8 cellular contexts compared by ENCODE assay signal in the genomic region with DNA sequence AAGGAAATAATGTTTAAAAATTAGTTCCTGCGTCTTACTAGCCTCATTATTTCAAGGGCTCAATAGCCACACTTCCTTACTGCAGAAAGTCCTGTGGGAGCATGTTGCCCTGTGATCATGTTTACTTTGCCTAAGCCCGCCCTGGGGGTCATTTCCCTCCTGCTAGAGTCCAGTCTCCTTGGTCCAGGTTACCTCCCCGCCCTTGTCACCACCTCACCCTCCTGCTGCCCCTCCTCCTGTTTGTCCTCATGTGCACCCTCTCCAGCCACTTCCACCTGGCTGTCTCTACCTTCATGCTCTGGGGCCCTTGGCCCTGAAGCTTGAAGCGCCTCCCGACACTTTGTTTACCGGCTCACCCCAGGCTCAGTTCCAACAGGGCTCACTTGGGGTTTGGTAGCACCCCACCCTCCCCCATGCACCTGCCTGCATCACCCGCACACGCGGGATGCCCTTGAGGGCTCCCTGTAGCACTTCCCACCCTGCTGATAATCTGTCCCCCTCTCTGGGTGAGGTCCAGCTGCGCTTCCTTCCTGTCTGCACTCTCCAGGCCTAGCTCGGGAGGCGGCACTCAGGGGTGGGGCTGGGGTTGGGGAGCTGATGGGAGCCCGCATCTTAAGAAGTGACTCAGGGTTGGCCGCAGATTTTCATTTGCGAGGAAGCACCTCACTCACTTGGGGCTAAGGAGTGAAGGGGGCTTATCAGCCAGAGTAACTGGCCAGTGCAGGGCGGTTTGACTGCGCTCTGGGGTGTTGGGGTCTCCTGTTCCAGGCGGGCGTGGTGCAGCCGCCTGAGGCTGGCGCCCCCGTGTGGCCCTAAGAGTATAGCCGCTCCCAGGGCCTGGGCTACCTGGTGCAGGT. TPM values are rescaled to one million over a fixed set of nuclear protein-coding genes. Genes with fewer than 3 reads are reported as not detected.
DNase-seq lines count a peak whose midpoint lies in the region; ATAC-seq and TF ChIP-seq lines count a peak whose summit lies in the region.

No MANE protein-coding gene starts in this region.

- peak; percentile 51 for TF ChIP-seq CTCF in DND-41 (IDR thresholded peaks at IDR 0.05; ENCODE audit: borderline replicate concordance, extremely low read depth, low read length, poor library complexity, severe bottlenecking)

- ATAC-seq in DND-41 (ENCODE audit: insufficient read depth, low read depth) (peak; percentile 64; the same call in 2 of the 3 replicates), naive B cell (ENCODE audit: low read depth in 2 of 2) (peak; percentile 9 to 29), HG02938 (IDR thresholded peaks at IDR 0.05; ENCODE audit: unreplicated experiment) (no peak)

- peaks cover 0 to 7% (median 5%) of the 10 kb centered on the region in 3 donors for H3K27me3 Mint-ChIP-seq in naive B cell

- H3K36me3 ChIP-seq in DND-41 (ENCODE audit: insufficient read depth, low read length) (no peaks in the 10 kb centered on the region), HUES6 (ENCODE audit: control insufficient read depth, insufficient read depth, low read length) (no peaks in the 10 kb centered on the region)

- H4K20me1 ChIP-seq in DND-41 (ENCODE audit: insufficient read depth, low read length), result no peaks in the 10 kb centered on the region

- peaks cover 33 to 49% (median 45%) of the 10 kb centered on the region in 3 donors for H3K4me1 Mint-ChIP-seq in naive B cell

- H3K4me3 ChIP-seq in DND-41 (ENCODE audit: low read depth in 1 of 2, low read length in 2 of 2), result no peak overlapping the region
- 0 out of 2 replicates have a peak overlapping the region, but pooled peaks have one; percentile 39 for H3K4me3 ChIP-seq in HUES6 (ENCODE audit: low read depth, low read length)

- H3K9ac ChIP-seq in DND-41 (ENCODE audit: low read depth, low read length), result no peak overlapping the region
- H3K9ac ChIP-seq in HUES6 (ENCODE audit: low read length), result no peak overlapping the region

- H3K27me3 ChIP-seq in DND-41 (ENCODE audit: insufficient read depth, low read length, poor library complexity), result peaks cover 3% of the 10 kb centered on the region
- H3K27me3 ChIP-seq in HUES6 (ENCODE audit: control insufficient read depth, insufficient read depth, low read length), result no peaks in the 10 kb centered on the region

- H3K9me3 ChIP-seq in DND-41 (ENCODE audit: insufficient read depth, low read length, severe bottlenecking), result no peaks in the 10 kb centered on the region
- H3K9me3 ChIP-seq in HUES6 (ENCODE audit: control insufficient read depth, insufficient read depth, low read depth, low read length), result no peaks in the 10 kb centered on the region

- peak overlapping the region; percentile 39 to 96 (median 91) for H3K27ac Mint-ChIP-seq in naive B cell

- H3K4me3 Mint-ChIP-seq in naive B cell, result peak overlapping the region in 7 of 8 donors; percentile 23 to 80 (median 49)

- no peak overlapping the region for H2AFZ ChIP-seq in DND-41 (ENCODE audit: low read depth, low read length)

- no peaks in the 10 kb centered on the region for H3K79me2 ChIP-seq in DND-41 (ENCODE audit: insufficient read depth, low read length)

- H3K9me3 Mint-ChIP-seq in naive B cell, result no peaks in the 10 kb centered on the region

- H3K36me3 Mint-ChIP-seq in naive B cell, result no peaks in the 10 kb centered on the region

- H3K4me1 ChIP-seq in DND-41 (ENCODE audit: insufficient read depth, low read length) (no peaks in the 10 kb centered on the region), HUES6 (ENCODE audit: control insufficient read depth, insufficient read depth, low read length) (peaks cover 39% of the 10 kb centered on the region)

- H3K27ac ChIP-seq in DND-41 (ENCODE audit: low read length) (no peak overlapping the region), HUES6 (ENCODE audit: low read depth, low read length) (no peak overlapping the region)

- no peak overlapping the region for H3K4me2 ChIP-seq in DND-41 (ENCODE audit: insufficient read depth, low read length)

- DNase-seq in DND-41, result peak; percentile 36
- DNase-seq in SW480 (ENCODE audit: low spot score), result peak; percentile 59
- DNase-seq in cerebellar cortex (ENCODE audit: low spot score), result peak; percentile 17
- peak; percentile 31 for DNase-seq in naive B cell
- no peak for DNase-seq in OCI-M2 (lab: John Stamatoyannopoulos, UW; ENCODE audit: unreplicated experiment)
- no peak for DNase-seq in foreskin melanocyte

RNA-seq across cellular contexts. Expression of a gene that starts 40.1 kb away (rescaled TPM):
- polyA plus RNA-seq in naive B cell (ENCODE audit: low read depth in 6 of 6), result not detected

RNA-seq across cellular contexts. Expression of a gene that starts 49.8 kb away (rescaled TPM):
- 10 to 100 TPM; 20.1 to 35.5 (median 24.4) TPM for polyA plus RNA-seq in naive B cell (ENCODE audit: low read depth in 6 of 6)

Comparison
In these comparisons a context has a peak if more than half of its experiments do, and no peak if none do; other contexts are left out.
1. DNase-seq: peak in DND-41 (single experiment), SW480 (single experiment), cerebellar cortex (single experiment) and naive B cell (single experiment); none in OCI-M2 (single experiment) and foreskin melanocyte (single experiment).